ENCODE assay signal across 12 cellular contexts in genomic region chr7:115135769-115136410, GRCh38.
DNase-seq lines count a peak whose midpoint lies in the region; ATAC-seq and TF ChIP-seq lines count a peak whose summit lies in the region.
"Had no signal": no experiment of that assay in that cellular context is flagged by ENCODE, and none has a peak within 500 bp of the region (broad histone marks: within the 10 kb centered on the region; RNA-seq: fewer than 3 reads in every experiment).

No MANE protein-coding gene starts in this region.

- no peaks in the 10 kb centered on the region for H3K36me3 ChIP-seq in left ventricle myocardium inferior

- H3K4me3 ChIP-seq in left ventricle myocardium inferior, result no peak overlapping the region

- H3K9me3 Mint-ChIP-seq in WTC11, result peaks cover 5% of the 10 kb centered on the region
- peaks cover 6% of the 10 kb centered on the region for H3K9me3 Mint-ChIP-seq in stimulated activated effector memory CD8-positive, alpha-beta T cell treated with anti-CD3 and anti-CD28 coated beads, Interleukin-12 subunit alpha, Interleukin-12 subunit beta, amount 100 ng/mL, for 72 hours
- H3K9me3 Mint-ChIP-seq in Calu3 (ENCODE audit: low read depth, unreplicated experiment), result no peaks in the 10 kb centered on the region
- H3K9me3 Mint-ChIP-seq in activated T-cell treated with anti-CD3 and anti-CD28 coated beads, Interleukin-2, amount 50 U/mL, for 4 hours, result peaks cover 13% of the 10 kb centered on the region
- H3K9me3 Mint-ChIP-seq: H9 had no signal

- POLR2A ChIA-PET in WTC11 (lab: Charles Lee), result no interaction called here

- H3K36me3 Mint-ChIP-seq in WTC11 (no peaks in the 10 kb centered on the region), Calu3 (ENCODE audit: insufficient read depth, unreplicated experiment) (no peaks in the 10 kb centered on the region)
- no peaks in the 10 kb centered on the region for H3K36me3 Mint-ChIP-seq in stimulated activated effector memory CD8-positive, alpha-beta T cell treated with anti-CD3 and anti-CD28 coated beads, Interleukin-12 subunit alpha, Interleukin-12 subunit beta, amount 100 ng/mL, for 72 hours
- peaks cover 2% of the 10 kb centered on the region for H3K36me3 Mint-ChIP-seq in activated T-cell treated with anti-CD3 and anti-CD28 coated beads, Interleukin-2, amount 50 U/mL, for 4 hours (ENCODE audit: insufficient read depth)
- H3K36me3 Mint-ChIP-seq: CD14-positive monocyte had no signal

- ATAC-seq in HG03025 (IDR thresholded peaks at IDR 0.05; ENCODE audit: low FRiP score, unreplicated experiment), result peak; percentile 98
- peak; percentile 69 for ATAC-seq in WTC11
- ATAC-seq in stimulated activated effector memory CD8-positive, alpha-beta T cell treated with anti-CD3 and anti-CD28 coated beads, Interleukin-12 subunit alpha, Interleukin-12 subunit beta, amount 100 ng/mL, for 72 hours, result peak; percentile 55
- ATAC-seq in activated T-cell treated with anti-CD3 and anti-CD28 coated beads, Interleukin-2, amount 50 U/mL, for 4 hours, result no peak

- H3K27ac ChIP-seq in left ventricle myocardium inferior (replicated peaks), result peak overlapping the region; percentile 44

- H3K9me3 ChIP-seq in left ventricle myocardium inferior (replicated peaks), result no peaks in the 10 kb centered on the region

- H3K27me3 ChIP-seq in left ventricle myocardium inferior (ENCODE audit: low read depth), result no peaks in the 10 kb centered on the region

- H3K4me1 ChIP-seq in left ventricle myocardium inferior, result no peaks in the 10 kb centered on the region

- DNase-seq in left ventricle myocardium inferior (no peak), cardiac septum (ENCODE audit: low spot score) (no peak), WTC11 (ENCODE audit: low spot score) (no peak), Calu3 (no peak), NCI-H446 treated with DMSO at 0.1 percent for 48 hours (lab: John Stamatoyannopoulos, UW) (no peak)
- DNase-seq in stimulated activated effector memory CD8-positive, alpha-beta T cell treated with anti-CD3 and anti-CD28 coated beads, Interleukin-12 subunit alpha, Interleukin-12 subunit beta, amount 100 ng/mL, for 72 hours (ENCODE audit: low spot score in 2 of 2), result no peak
- DNase-seq in activated T-cell treated with anti-CD3 and anti-CD28 coated beads, Interleukin-2, amount 50 U/mL, for 4 hours, result no peak
- DNase-seq: activated CD8-positive, alpha-beta memory T cell treated with anti-CD3 and anti-CD28 coated beads for 24 hours; H9; NCI-H446 had no signal

- no TSS peak for BruUV-seq in Calu3 (replicated peaks; lab: Mats Ljungman, UMichigan)

- no peak for TF ChIP-seq CTCF in left ventricle myocardium inferior (IDR thresholded peaks at IDR 0.05; ENCODE audit: borderline replicate concordance)
- no peak for TF ChIP-seq CTCF in WTC11 (IDR thresholded peaks at IDR 0.05)
- no peak for TF ChIP-seq CTCF in Calu3 (IDR thresholded peaks at IDR 0.05; ENCODE audit: unreplicated experiment)

- intact Hi-C loops in left ventricle myocardium inferior (cut with micrococcal nuclease) (no loop called here), cardiac septum (cut with DNase I) (no loop called here), Calu3 (cut with micrococcal nuclease; ENCODE audit: unreplicated experiment) (no loop called here)

- H3K4me3 Mint-ChIP-seq in WTC11 (no peak overlapping the region), Calu3 (ENCODE audit: low read depth, unreplicated experiment) (no peak overlapping the region)
- H3K4me3 Mint-ChIP-seq in stimulated activated effector memory CD8-positive, alpha-beta T cell treated with anti-CD3 and anti-CD28 coated beads, Interleukin-12 subunit alpha, Interleukin-12 subunit beta, amount 100 ng/mL, for 72 hours, result no peak overlapping the region
- H3K4me3 Mint-ChIP-seq in activated T-cell treated with anti-CD3 and anti-CD28 coated beads, Interleukin-2, amount 50 U/mL, for 4 hours, result no peak overlapping the region
- H3K4me3 Mint-ChIP-seq: H9 had no signal

- CTCF ChIA-PET in WTC11 (lab: Charles Lee) (no interaction called here), Calu3 (lab: Charles Lee) (interaction anchor here (0.6 kb wide), 1 partner anchor 138 kb away, joined by 4 read pairs; no protein-coding TSS in a partner anchor)

- H3K4me1 Mint-ChIP-seq in WTC11 (peaks cover 13% of the 10 kb centered on the region), Calu3 (ENCODE audit: low read depth, unreplicated experiment) (peaks cover 27% of the 10 kb centered on the region)
- H3K4me1 Mint-ChIP-seq in stimulated activated effector memory CD8-positive, alpha-beta T cell treated with anti-CD3 and anti-CD28 coated beads, Interleukin-12 subunit alpha, Interleukin-12 subunit beta, amount 100 ng/mL, for 72 hours, result peaks cover 6% of the 10 kb centered on the region
- peaks cover 33% of the 10 kb centered on the region for H3K4me1 Mint-ChIP-seq in activated T-cell treated with anti-CD3 and anti-CD28 coated beads, Interleukin-2, amount 50 U/mL, for 4 hours (ENCODE audit: low read depth)

- H3K27me3 Mint-ChIP-seq in WTC11 (ENCODE audit: low read depth) (no peaks in the 10 kb centered on the region), Calu3 (ENCODE audit: unreplicated experiment) (no peaks in the 10 kb centered on the region)
- no peaks in the 10 kb centered on the region for H3K27me3 Mint-ChIP-seq in activated T-cell treated with anti-CD3 and anti-CD28 coated beads, Interleukin-2, amount 50 U/mL, for 4 hours (ENCODE audit: low read depth)

- H3K27ac Mint-ChIP-seq in WTC11 (no peak overlapping the region), Calu3 (ENCODE audit: unreplicated experiment) (no peak overlapping the region)
- H3K27ac Mint-ChIP-seq in stimulated activated effector memory CD8-positive, alpha-beta T cell treated with anti-CD3 and anti-CD28 coated beads, Interleukin-12 subunit alpha, Interleukin-12 subunit beta, amount 100 ng/mL, for 72 hours, result no peak overlapping the region
- H3K27ac Mint-ChIP-seq: H9 had no signal

TF ChIP-seq in WTC11, 78 proteins besides CTCF, POLR2A, EP300 and RAD21:
- TF ChIP-seq TP53 (CRISPR knock-in tag; IDR thresholded peaks at IDR 0.05), result no peak
- TF ChIP-seq FOXK1 (CRISPR knock-in tag; IDR thresholded peaks at IDR 0.05), result no peak
- TF ChIP-seq MXD4 (CRISPR knock-in tag; IDR thresholded peaks at IDR 0.05; ENCODE audit: borderline replicate concordance), result no peak
- TF ChIP-seq PRRX2 (CRISPR knock-in tag; IDR thresholded peaks at IDR 0.05), result no peak
- no peak for TF ChIP-seq MAX (CRISPR knock-in tag; IDR thresholded peaks at IDR 0.05)
- no peak for TF ChIP-seq HMGXB4 (CRISPR knock-in tag; IDR thresholded peaks at IDR 0.05)
- no peak for TF ChIP-seq IRF1 (CRISPR knock-in tag; IDR thresholded peaks at IDR 0.05)
- TF ChIP-seq AFF4 (CRISPR knock-in tag; IDR thresholded peaks at IDR 0.05; ENCODE audit: borderline replicate concordance), result no peak
- TF ChIP-seq NFYB (CRISPR knock-in tag; conservative IDR thresholded peaks at IDR 0.05; ENCODE audit: low read depth), result no peak

Comparison
In these comparisons a context has a peak if more than half of its experiments do, and no peak if none do; other contexts are left out.
1. ATAC-seq: peak in HG03025 (single experiment), WTC11 (single experiment) and stimulated activated effector memory CD8-positive, alpha-beta T cell treated with anti-CD3 and anti-CD28 coated beads, Interleukin-12 subunit alpha, Interleukin-12 subunit beta, amount 100 ng/mL, for 72 hours (single experiment); none in activated T-cell treated with anti-CD3 and anti-CD28 coated beads, Interleukin-2, amount 50 U/mL, for 4 hours (0 of 2).